In genomic region chr4:37568494-37568893, GRCh38 we compare ENCODE assay signal across 21 cellular contexts.
"Had no signal": no experiment of that assay in that cellular context is flagged by ENCODE, and none has a peak within 500 bp of the region (broad histone marks: within the 10 kb centered on the region; RNA-seq: fewer than 3 reads in every experiment).

No MANE protein-coding gene starts in this region.

- H3K9me3 Mint-ChIP-seq: activated naive CD4-positive, alpha-beta T cell treated with anti-CD3 and anti-CD28 coated beads, Interleukin-2, amount 50 U/mL, for 72 hours; activated T-cell treated with anti-CD3 and anti-CD28 coated beads, Interleukin-2, amount 50 U/mL, for 72 hours; naive thymus-derived CD8-positive, alpha-beta T cell; stimulated activated memory B cell treated with anti-CD40 and anti-IgM and Interleukin-4, amounts not matched to agents 10 μg/mL and 1 μg/mL and 100 μg/mL, for 72 hours; T-cell had no signal

- DNase-seq: activated CD4-positive, alpha-beta T cell treated with anti-CD3 and anti-CD28 coated beads for 1 hour; activated CD8-positive, alpha-beta memory T cell treated with anti-CD3 and anti-CD28 coated beads for 24 hours; activated CD8-positive, alpha-beta memory T cell treated with anti-CD3 and anti-CD28 coated beads, Interleukin-2, amount 50 U/mL, for 48 hours; activated effector memory CD4-positive, alpha-beta T cell treated with anti-CD3 and anti-CD28 coated beads, Interleukin-2, amount 50 U/mL, for 16 hours; activated T-cell treated with anti-CD3 and anti-CD28 coated beads, Interleukin-2, amount 50 U/mL, for 72 hours; adrenal gland; dermis blood vessel endothelial cell; effector memory CD4-positive, alpha-beta T cell; esophagus squamous epithelium; heart right ventricle; mesenchymal stem cell; naive thymus-derived CD8-positive, alpha-beta T cell; pancreas; stimulated activated CD4-positive, alpha-beta T cell treated with anti-CD3 and anti-CD28 coated beads, Interleukin-4, amount 100 ng/mL, for 4 hours; T-cell; T-helper 9 cell; uterus; WERI-Rb-1 had no signal

- ATAC-seq: activated naive CD4-positive, alpha-beta T cell treated with anti-CD3 and anti-CD28 coated beads, Interleukin-2, amount 50 U/mL, for 72 hours; activated T-cell treated with anti-CD3 and anti-CD28 coated beads, Interleukin-2, amount 50 U/mL, for 72 hours; heart right ventricle; naive thymus-derived CD8-positive, alpha-beta T cell; sciatic nerve; stimulated activated memory B cell treated with anti-CD40 and anti-IgM and Interleukin-4, amounts not matched to agents 10 μg/mL and 1 μg/mL and 100 μg/mL, for 72 hours; T-cell had no signal

- H3K4me3 Mint-ChIP-seq: activated T-cell treated with anti-CD3 and anti-CD28 coated beads, Interleukin-2, amount 50 U/mL, for 72 hours; naive thymus-derived CD8-positive, alpha-beta T cell; stimulated activated memory B cell treated with anti-CD40 and anti-IgM and Interleukin-4, amounts not matched to agents 10 μg/mL and 1 μg/mL and 100 μg/mL, for 72 hours; T-cell had no signal

- H3K4me1 Mint-ChIP-seq: stimulated activated memory B cell treated with anti-CD40 and anti-IgM and Interleukin-4, amounts not matched to agents 10 μg/mL and 1 μg/mL and 100 μg/mL, for 72 hours had no signal

- H3K36me3 Mint-ChIP-seq: activated naive CD4-positive, alpha-beta T cell treated with anti-CD3 and anti-CD28 coated beads, Interleukin-2, amount 50 U/mL, for 72 hours; naive thymus-derived CD8-positive, alpha-beta T cell; stimulated activated memory B cell treated with anti-CD40 and anti-IgM and Interleukin-4, amounts not matched to agents 10 μg/mL and 1 μg/mL and 100 μg/mL, for 72 hours; T-cell had no signal

- H3K27me3 Mint-ChIP-seq: naive thymus-derived CD8-positive, alpha-beta T cell; T-cell had no signal

- H3K27ac Mint-ChIP-seq: activated naive CD4-positive, alpha-beta T cell treated with anti-CD3 and anti-CD28 coated beads, Interleukin-2, amount 50 U/mL, for 72 hours; activated T-cell treated with anti-CD3 and anti-CD28 coated beads, Interleukin-2, amount 50 U/mL, for 72 hours; naive thymus-derived CD8-positive, alpha-beta T cell; stimulated activated memory B cell treated with anti-CD40 and anti-IgM and Interleukin-4, amounts not matched to agents 10 μg/mL and 1 μg/mL and 100 μg/mL, for 72 hours; T-cell had no signal
